1 cellular context compared by ENCODE assay signal in the genomic region with DNA sequence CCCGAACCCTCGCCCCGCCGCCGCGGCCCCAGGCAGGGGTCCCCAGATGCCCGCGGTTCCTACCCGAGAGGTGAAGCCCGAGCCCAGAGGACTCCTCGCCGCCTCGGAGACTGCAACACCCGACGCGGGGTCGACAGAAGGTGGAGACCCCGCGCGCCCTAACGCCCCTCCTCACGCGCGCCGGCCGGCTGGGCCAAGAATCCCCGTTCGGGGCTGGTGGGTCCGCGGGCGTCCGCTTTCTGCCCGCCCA.
TF ChIP-seq lines count a peak whose summit lies in the region.

No MANE protein-coding gene starts in this region.

TF ChIP-seq in K562, 482 proteins besides CTCF, POLR2A, EP300 and RAD21:
- TF ChIP-seq U2AF1 (optimal IDR thresholded peaks at IDR 0.05; ENCODE audit: low read depth, low read length): peak; percentile 91
- TF ChIP-seq RBBP5 (IDR thresholded peaks at IDR 0.05; ENCODE audit: borderline replicate concordance, insufficient read depth, low read length, poor library complexity, severe bottlenecking): peak; percentile 12
- peak; percentile 98; the same call in 1 of the 2 replicates for TF ChIP-seq KAT7 (CRISPR knock-in tag; IDR thresholded peaks at IDR 0.05; ENCODE audit: borderline replicate concordance)
- TF ChIP-seq AFF4 (CRISPR knock-in tag; IDR thresholded peaks at IDR 0.05): 0 out of 2 replicates have a peak, but pooled peaks have one; percentile 29
- TF ChIP-seq GABPB1 (CRISPR knock-in tag; IDR thresholded peaks at IDR 0.05): 0 out of 2 replicates have a peak, but pooled peaks have one; percentile 73
- TF ChIP-seq HNRNPL (IDR thresholded peaks at IDR 0.05; ENCODE audit: low read depth, low read length): peak; percentile 57; the same call in 1 of the 2 replicates
- TF ChIP-seq, protein P1, sequence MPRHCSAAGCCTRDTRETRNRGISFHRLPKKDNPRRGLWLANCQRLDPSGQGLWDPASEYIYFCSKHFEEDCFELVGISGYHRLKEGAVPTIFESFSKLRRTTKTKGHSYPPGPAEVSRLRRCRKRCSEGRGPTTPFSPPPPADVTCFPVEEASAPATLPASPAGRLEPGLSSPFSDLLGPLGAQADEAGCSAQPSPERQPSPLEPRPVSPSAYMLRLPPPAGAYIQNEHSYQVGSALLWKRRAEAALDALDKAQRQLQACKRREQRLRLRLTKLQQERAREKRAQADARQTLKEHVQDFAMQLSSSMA (CRISPR knock-in tag; IDR thresholded peaks at IDR 0.05): no peak
- peak; percentile 77; the same call in 1 of the 2 replicates for TF ChIP-seq TGIF2 (CRISPR knock-in tag; IDR thresholded peaks at IDR 0.05)
- TF ChIP-seq BRD4 (IDR thresholded peaks at IDR 0.05): peak; percentile 30; the same call in 1 of the 2 replicates
- peak; percentile 18; the same call in 1 of the 2 replicates for TF ChIP-seq PHF8 (IDR thresholded peaks at IDR 0.05; ENCODE audit: borderline replicate concordance, low read length)
- TF ChIP-seq JUND (IDR thresholded peaks at IDR 0.05; ENCODE audit: borderline replicate concordance, low read depth, low read length): no peak
- TF ChIP-seq JUND (tag; IDR thresholded peaks at IDR 0.05; ENCODE audit: borderline replicate concordance, low read depth, low read length): no peak
- peak; percentile 63 for TF ChIP-seq SAP30 (IDR thresholded peaks at IDR 0.05; ENCODE audit: borderline replicate concordance, insufficient read depth, low read depth, low read length, poor library complexity, severe bottlenecking)
- TF ChIP-seq SAFB (IDR thresholded peaks at IDR 0.05; ENCODE audit: borderline replicate concordance, low read depth, low read length): 0 out of 2 replicates have a peak, but pooled peaks have one; percentile 15
- TF ChIP-seq SMARCE1 (IDR thresholded peaks at IDR 0.05): no peak
- peak; percentile 57 for TF ChIP-seq RBM22 (IDR thresholded peaks at IDR 0.05; ENCODE audit: low read depth, low read length, poor library complexity, severe bottlenecking)
- TF ChIP-seq ERF (CRISPR knock-in tag; IDR thresholded peaks at IDR 0.05): no peak; the same call in 1 of the 2 replicates
- TF ChIP-seq RBM34 (IDR thresholded peaks at IDR 0.05; ENCODE audit: borderline replicate concordance, insufficient read depth, low read length): 0 out of 2 replicates have a peak, but pooled peaks have one; percentile 30
- TF ChIP-seq PCBP1 (IDR thresholded peaks at IDR 0.05; ENCODE audit: low read depth, low read length, poor library complexity, severe bottlenecking): peak; percentile 72
- peak; percentile 80; the same call in 1 of the 2 replicates for TF ChIP-seq ZBTB7A (IDR thresholded peaks at IDR 0.05; ENCODE audit: borderline replicate concordance, control insufficient read depth, low read depth, low read length)
- TF ChIP-seq ARHGAP35 (IDR thresholded peaks at IDR 0.05; ENCODE audit: partially characterized antibody): no peak
- TF ChIP-seq MYC (IDR thresholded peaks at IDR 0.05; ENCODE audit: low read depth, low read length): peak; percentile 2; the same call in 1 of the 2 replicates
- TF ChIP-seq MYC (CRISPR knock-in tag; IDR thresholded peaks at IDR 0.05; ENCODE audit: borderline replicate concordance, low read depth): no peak
- no peak for TF ChIP-seq POU5F1 (IDR thresholded peaks at IDR 0.05; ENCODE audit: borderline replicate concordance, low read depth, low read length, partially characterized antibody)
- TF ChIP-seq ZBTB1 (CRISPR knock-in tag; IDR thresholded peaks at IDR 0.05; ENCODE audit: borderline replicate concordance, low read depth): peak; percentile 65; the same call in 1 of the 2 replicates
- TF ChIP-seq KDM5B (IDR thresholded peaks at IDR 0.05; ENCODE audit: insufficient replicate concordance, low read depth, low read length): peak; percentile 4
- TF ChIP-seq CCNT2 (IDR thresholded peaks at IDR 0.05; ENCODE audit: borderline replicate concordance, extremely low read depth, insufficient read length, low read depth, low read length): no peak
- 0 out of 2 replicates have a peak, but pooled peaks have one; percentile 20 for TF ChIP-seq NR3C1 (CRISPR knock-in tag; IDR thresholded peaks at IDR 0.05)
